1 cellular context compared by ENCODE assay signal in genomic region chr2:223797811-223798721, GRCh38.
TF ChIP-seq lines count a peak whose summit lies in the region.

No MANE protein-coding gene starts in this region.

TF ChIP-seq in GM12878, 131 proteins besides CTCF, POLR2A, EP300 and RAD21 (continued from another document and continues in another):
- TF ChIP-seq ZNF274 (IDR thresholded peaks at IDR 0.05; ENCODE audit: insufficient read depth, insufficient read length), result no peak
- no peak for TF ChIP-seq TBL1XR1 (IDR thresholded peaks at IDR 0.05; ENCODE audit: low read depth, low read length)
- TF ChIP-seq MYC (IDR thresholded peaks at IDR 0.05; ENCODE audit: insufficient read depth, insufficient read length, insufficient replicate concordance, low read length, severe bottlenecking), result no peak
- TF ChIP-seq CREB1 (IDR thresholded peaks at IDR 0.05; ENCODE audit: low read depth), result peak; percentile 41; the same call in 1 of the 2 replicates
- no peak for TF ChIP-seq ASH2L (IDR thresholded peaks at IDR 0.05; ENCODE audit: borderline replicate concordance, low read depth)
- TF ChIP-seq IKZF2 (IDR thresholded peaks at IDR 0.05), result peak in 1 of 2 experiments; percentile 51; a peak in 1 of 4 replicates
- TF ChIP-seq RUNX3 (IDR thresholded peaks at IDR 0.05; ENCODE audit: low read length), result peak; percentile 83
- TF ChIP-seq CUX1 (IDR thresholded peaks at IDR 0.05; ENCODE audit: insufficient replicate concordance, low read depth, low read length), result no peak
- TF ChIP-seq STAT1 (conservative IDR thresholded peaks at IDR 0.05), result no peak
- no peak for TF ChIP-seq STAT3 (IDR thresholded peaks at IDR 0.05; ENCODE audit: low read depth, low read length)
- TF ChIP-seq ATF2 (IDR thresholded peaks at IDR 0.05; ENCODE audit: low read length), result 0 out of 2 replicates have a peak, but pooled peaks have one; percentile 26
- TF ChIP-seq RAD51 (IDR thresholded peaks at IDR 0.05), result 0 out of 2 replicates have a peak, but pooled peaks have one; percentile 9
- TF ChIP-seq CHD1 (IDR thresholded peaks at IDR 0.05; ENCODE audit: low read depth, low read length), result no peak
- peak; percentile 42; the same call in 1 of the 3 replicates for TF ChIP-seq POU2F2 (IDR thresholded peaks at IDR 0.05; ENCODE audit: borderline replicate concordance, low read depth, low read length)
- TF ChIP-seq MTA2 (IDR thresholded peaks at IDR 0.05; ENCODE audit: low read depth), result peak; percentile 45
- TF ChIP-seq ESRRA (IDR thresholded peaks at IDR 0.05; ENCODE audit: low read length), result no peak
- TF ChIP-seq NKRF (conservative IDR thresholded peaks at IDR 0.05), result no peak
- TF ChIP-seq ZNF24 (IDR thresholded peaks at IDR 0.05), result no peak
- TF ChIP-seq SREBF2 (IDR thresholded peaks at IDR 0.05; ENCODE audit: low read length), result no peak
- no peak for TF ChIP-seq BHLHE40 (IDR thresholded peaks at IDR 0.05; ENCODE audit: borderline replicate concordance in 1 of 2, low read depth in 2 of 2, low read length in 1 of 2)
- no peak for TF ChIP-seq SRF (IDR thresholded peaks at IDR 0.05; ENCODE audit: low read depth in 2 of 2, low read length in 2 of 2)
- no peak for TF ChIP-seq CEBPZ (IDR thresholded peaks at IDR 0.05; ENCODE audit: low read depth, low read length)
- TF ChIP-seq BCLAF1 (IDR thresholded peaks at IDR 0.05), result no peak
- no peak for TF ChIP-seq IRF4 (IDR thresholded peaks at IDR 0.05; ENCODE audit: low read depth, low read length)
- no peak for TF ChIP-seq RCOR1 (conservative IDR thresholded peaks at IDR 0.05; ENCODE audit: low read depth, low read length)
- TF ChIP-seq IRF5 (IDR thresholded peaks at IDR 0.05; ENCODE audit: borderline replicate concordance), result no peak
- TF ChIP-seq SMAD1 (IDR thresholded peaks at IDR 0.05; ENCODE audit: low read depth, partially characterized antibody), result no peak
- no peak for TF ChIP-seq IRF3 (IDR thresholded peaks at IDR 0.05)
- TF ChIP-seq NFIC (IDR thresholded peaks at IDR 0.05; ENCODE audit: low read depth, low read length), result 0 out of 2 replicates have a peak, but pooled peaks have one; percentile 26
- no peak for TF ChIP-seq GABPA (IDR thresholded peaks at IDR 0.05; ENCODE audit: low read depth)
- no peak for TF ChIP-seq EGR1 (IDR thresholded peaks at IDR 0.05; ENCODE audit: borderline replicate concordance in 1 of 2, low read depth in 2 of 2, low read length in 2 of 2)
- TF ChIP-seq ZBED1 (IDR thresholded peaks at IDR 0.05; ENCODE audit: borderline replicate concordance), result no peak
- no peak for TF ChIP-seq EED (IDR thresholded peaks at IDR 0.05; ENCODE audit: low read depth)
- peak; percentile 56 for TF ChIP-seq SKIL (IDR thresholded peaks at IDR 0.05; ENCODE audit: low read depth, poor library complexity, severe bottlenecking)
- TF ChIP-seq ZNF217 (IDR thresholded peaks at IDR 0.05), result 0 out of 2 replicates have a peak, but pooled peaks have one; percentile 44
- no peak for TF ChIP-seq RELA (IDR thresholded peaks at IDR 0.05; ENCODE audit: borderline replicate concordance, partially characterized antibody)
- no peak for TF ChIP-seq NRF1 (conservative IDR thresholded peaks at IDR 0.05; ENCODE audit: low read depth, low read length)
- no peak for TF ChIP-seq KAT2A (conservative IDR thresholded peaks at IDR 0.05; ENCODE audit: control insufficient read depth, low read depth, low read length)
- 0 out of 2 replicates have a peak, but pooled peaks have one; percentile 18 for TF ChIP-seq ATF7 (IDR thresholded peaks at IDR 0.05; ENCODE audit: low read depth)
- TF ChIP-seq ETV6 (conservative IDR thresholded peaks at IDR 0.05 in 1 of 2, IDR thresholded peaks at IDR 0.05 in 1 of 2; ENCODE audit: borderline replicate concordance in 1 of 2, low read depth in 1 of 2), result peak in 1 of 2 experiments; percentile 33; a peak in 1 of 4 replicates
- no peak for TF ChIP-seq HDAC2 (IDR thresholded peaks at IDR 0.05)
- no peak for TF ChIP-seq TCF12 (IDR thresholded peaks at IDR 0.05; ENCODE audit: low read depth, low read length)
- TF ChIP-seq TARDBP (IDR thresholded peaks at IDR 0.05; ENCODE audit: borderline replicate concordance), result no peak
- TF ChIP-seq CBFB (IDR thresholded peaks at IDR 0.05; ENCODE audit: low read depth), result no peak
- no peak for TF ChIP-seq TAF1 (IDR thresholded peaks at IDR 0.05; ENCODE audit: borderline replicate concordance, low read depth, low read length)
